26 cellular contexts compared by ENCODE assay signal in the genomic region with DNA sequence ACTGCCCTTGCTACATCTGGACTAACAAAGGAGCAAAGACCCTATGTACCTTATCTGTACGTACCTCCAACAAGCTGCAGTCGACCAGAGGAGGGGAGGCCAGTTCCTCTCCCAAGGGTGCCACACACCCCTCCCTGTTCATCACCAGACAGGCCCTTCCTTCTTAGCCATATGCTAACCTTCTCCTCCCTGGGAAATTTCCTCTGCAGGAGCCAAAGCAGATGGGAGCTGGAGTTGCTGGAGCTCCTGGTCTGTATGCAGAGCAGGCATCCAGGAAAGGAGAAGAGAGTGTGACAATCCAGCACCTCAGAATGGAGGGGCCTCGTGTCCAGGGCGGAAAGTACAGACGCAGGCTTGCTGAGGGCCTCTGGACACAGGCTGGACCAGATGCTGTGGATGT. TPM values are rescaled to one million over a fixed set of nuclear protein-coding genes. Genes with fewer than 3 reads are reported as not detected.
"Had no signal": no experiment of that assay in that cellular context is flagged by ENCODE, and none has a peak within 500 bp of the region (broad histone marks: within the 10 kb centered on the region; RNA-seq: fewer than 3 reads in every experiment).

No MANE protein-coding gene starts in this region.

- DNase-seq: activated CD4-positive, alpha-beta T cell treated with anti-CD3 and anti-CD28 coated beads for 48 hours; activated CD4-positive, alpha-beta T cell treated with anti-CD3 and anti-CD28 coated beads, Interleukin-2, amount 50 U/mL, for 4 hours; activated CD4-positive, CD25-positive, alpha-beta regulatory T cell treated with anti-CD3 and anti-CD28 coated beads, Interleukin-2, amount 50 U/mL, for 72 hours; activated CD8-positive, alpha-beta memory T cell treated with anti-CD3 and anti-CD28 coated beads, Interleukin-2, amount 50 U/mL, for 48 hours; activated CD8-positive, alpha-beta T cell treated with anti-CD3 and anti-CD28 coated beads, Interleukin-2, amount 10 ng/mL, durations not matched to agents 7 days and 5 days; activated naive CD4-positive, alpha-beta T cell treated with anti-CD3 and anti-CD28 coated beads, Interleukin-2, amount 50 U/mL, for 16 hours; activated naive CD8-positive, alpha-beta T cell treated with anti-CD3 and anti-CD28 coated beads, Interleukin-2, amount 10 ng/mL, durations not matched to agents 7 days and 5 days; activated T-cell treated with anti-CD3 and anti-CD28 coated beads, Interleukin-2, amount 50 U/mL, for 1 hour; adrenal gland; anterior cingulate cortex; NCI-H1048; NCI-H146; NCI-H187 treated with DMSO at 0.1 percent for 48 hours; NCI-H2081 treated with DMSO at 0.1 percent for 48 hours; NCI-H345; NCI-H510A; NCI-H526 treated with DMSO at 0.1 percent for 48 hours; Peyer's patch; Right ventricle myocardium superior; SJCRH30; SW 1271 had no signal

- H3K4me3 ChIP-seq: adrenal gland, breast epithelium, Peyer's patch, SJCRH30 had no signal

- H3K4me1 ChIP-seq: adrenal gland, breast epithelium, Peyer's patch, SJCRH30 had no signal

- H3K9ac ChIP-seq: SK-N-SH had no signal

- H3K27ac ChIP-seq: adrenal gland, breast epithelium, Peyer's patch, RWPE1, SJCRH30 had no signal

- H3K9me3 ChIP-seq: adrenal gland, breast epithelium, Peyer's patch, SJCRH30, SK-N-SH had no signal

- H3K36me3 ChIP-seq: adrenal gland, breast epithelium, Peyer's patch, SJCRH30 had no signal

- H3K27me3 ChIP-seq: adrenal gland, breast epithelium, Peyer's patch, SJCRH30 had no signal

- ATAC-seq: activated CD8-positive, alpha-beta T cell treated with anti-CD3 and anti-CD28 coated beads, Interleukin-2, amount 10 ng/mL, durations not matched to agents 7 days and 5 days had no signal

- H3K4me2 ChIP-seq: SK-N-SH had no signal

RNA-seq across cellular contexts. Expression of gene C8B, which starts 48.5 kb away (rescaled TPM):
- total RNA-seq: activated CD8-positive, alpha-beta T cell treated with anti-CD3 and anti-CD28 coated beads, Interleukin-2, amount 10 ng/mL, durations not matched to agents 7 days and 5 days; activated naive CD8-positive, alpha-beta T cell treated with anti-CD3 and anti-CD28 coated beads, Interleukin-2, amount 10 ng/mL, durations not matched to agents 7 days and 5 days; adrenal gland; breast epithelium; LHCN-M2; M059J; Peyer's patch; Right ventricle myocardium superior; SJCRH30 had no signal
- polyA plus RNA-seq: SK-N-SH had no signal
